8 cellular contexts compared by ENCODE assay signal in the genomic region with DNA sequence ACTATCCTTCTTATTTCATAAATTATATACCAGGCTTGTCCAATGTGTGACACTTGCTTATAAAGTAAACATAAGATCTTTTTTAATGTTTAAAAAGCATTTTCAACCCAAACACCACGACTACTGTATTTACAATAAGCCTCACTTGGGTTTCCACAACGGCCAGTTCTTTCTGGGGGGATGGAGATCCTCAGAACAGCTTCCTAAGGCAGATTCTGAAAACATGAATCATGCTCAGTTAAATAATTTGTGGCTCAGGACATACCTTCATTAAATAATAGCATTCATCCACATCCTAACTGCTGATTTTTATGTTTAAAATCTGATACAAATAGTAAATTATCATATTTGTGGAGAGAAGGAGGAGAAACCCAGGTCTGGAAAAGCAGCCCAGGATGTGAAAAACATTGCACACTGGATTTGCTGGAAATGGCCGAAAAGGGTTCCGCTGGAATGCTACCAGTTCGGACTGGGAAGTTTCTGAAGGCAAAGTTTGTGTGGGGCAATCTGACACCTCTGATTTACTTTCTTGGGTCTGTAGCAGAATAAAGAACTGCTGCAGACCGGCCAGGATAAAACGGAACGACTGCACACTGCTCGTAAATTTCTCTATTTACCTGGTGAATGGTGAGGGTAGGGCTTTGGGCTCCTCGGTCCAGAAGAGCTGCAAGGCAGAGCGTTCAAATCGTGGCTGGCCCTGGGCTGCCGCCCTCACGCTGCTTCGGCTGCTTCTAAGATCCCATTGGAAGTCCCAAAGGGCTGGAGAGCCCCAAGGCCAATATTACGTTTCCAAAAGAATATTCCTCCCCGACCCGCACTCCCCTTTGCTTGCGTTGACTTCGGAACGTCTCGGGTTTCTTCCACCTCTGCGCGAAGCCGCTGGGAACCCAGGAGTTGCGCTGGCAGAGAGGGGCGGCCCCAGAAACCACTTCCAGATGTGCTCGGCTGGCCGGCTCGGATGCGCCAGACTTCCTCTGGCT. TPM values are rescaled to one million over a fixed set of nuclear protein-coding genes. Genes with fewer than 3 reads are reported as not detected.
DNase-seq lines count a peak whose midpoint lies in the region; ATAC-seq, FAIRE-seq and TF ChIP-seq lines count a peak whose summit lies in the region.

A gene with protein sequence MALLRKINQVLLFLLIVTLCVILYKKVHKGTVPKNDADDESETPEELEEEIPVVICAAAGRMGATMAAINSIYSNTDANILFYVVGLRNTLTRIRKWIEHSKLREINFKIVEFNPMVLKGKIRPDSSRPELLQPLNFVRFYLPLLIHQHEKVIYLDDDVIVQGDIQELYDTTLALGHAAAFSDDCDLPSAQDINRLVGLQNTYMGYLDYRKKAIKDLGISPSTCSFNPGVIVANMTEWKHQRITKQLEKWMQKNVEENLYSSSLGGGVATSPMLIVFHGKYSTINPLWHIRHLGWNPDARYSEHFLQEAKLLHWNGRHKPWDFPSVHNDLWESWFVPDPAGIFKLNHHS (minus strand): TSS at position 910 of the 980 bp plus-strand sequence. CDS start 30,539 bp downstream, outside the sequence.

- DNase-seq in activated naive CD4-positive, alpha-beta T cell (lab: John Stamatoyannopoulos, UW), result no peak
- no peak for DNase-seq in keratinocyte (ENCODE audit: low read depth, low spot score)
- DNase-seq in stimulated activated naive CD8-positive, alpha-beta T cell treated with anti-CD3 and anti-CD28 coated beads, Interleukin-15, Interleukin-2, amounts not matched to agents 100 U/mL and 50 U/mL, for 24 hours, result peak; percentile 15
- DNase-seq in activated gamma-delta T cell (lab: John Stamatoyannopoulos, UW), result no peak

- no peak within 1 kb of the TSS for H3K27ac ChIP-seq in keratinocyte (ENCODE audit: control insufficient read depth, insufficient read depth, low read length)

- H3K4me1 Mint-ChIP-seq in activated naive CD4-positive, alpha-beta T cell treated with anti-CD3 and anti-CD28 coated beads, Interleukin-2, amount 50 U/mL, for 24 hours, result peaks cover 8% of the 10 kb centered on the region
- H3K4me1 Mint-ChIP-seq in brain, result peaks cover 44% of the 10 kb centered on the region

- dilution Hi-C loops in keratinocyte (cut with MboI; ENCODE audit: extremely low pct_ligation_motif_present, low sequenced_read_pairs), result no loop called here

- peaks cover 10% of the 10 kb centered on the region for H3K4me1 ChIP-seq in keratinocyte (ENCODE audit: control insufficient read depth, extremely low read depth, insufficient read depth, low read length)

- H3K4me2 ChIP-seq in keratinocyte (ENCODE audit: control insufficient read depth, extremely low read depth, insufficient read depth, low read depth, low read length), result peak within 1 kb of the TSS; percentile 97

- H3K9me3 ChIP-seq in keratinocyte (ENCODE audit: control insufficient read depth, low read depth, low read length), result no peaks in the 10 kb centered on the region

- H3K79me2 ChIP-seq in keratinocyte (ENCODE audit: control insufficient read depth, insufficient read depth, low read length), result no peaks in the 10 kb centered on the region

- no peaks in the 10 kb centered on the region for H3K36me3 ChIP-seq in keratinocyte (ENCODE audit: control insufficient read depth in 2 of 2, extremely low read depth in 1 of 2, insufficient read depth in 2 of 2, low read length in 2 of 2)

- peak within 1 kb of the TSS; percentile 49 for H3K9ac ChIP-seq in keratinocyte (ENCODE audit: control insufficient read depth, extremely low read depth, insufficient read depth, low read length)

- FAIRE-seq in keratinocyte (lab: Jason Lieb, UNC), result no peak

- H3K4me3 ChIP-seq in keratinocyte (ENCODE audit: control insufficient read depth in 2 of 3, extremely low read depth in 1 of 3, insufficient read depth in 2 of 3, low read depth in 1 of 3, low read length in 3 of 3), result peak within 1 kb of the TSS; percentile 11 to 75 (median 61)

- peaks cover 21% of the 10 kb centered on the region for H3K27me3 Mint-ChIP-seq in activated naive CD4-positive, alpha-beta T cell treated with anti-CD3 and anti-CD28 coated beads, Interleukin-2, amount 50 U/mL, for 24 hours
- H3K27me3 Mint-ChIP-seq in brain, result peaks cover 33% of the 10 kb centered on the region

- no peaks in the 10 kb centered on the region for H3K36me3 Mint-ChIP-seq in activated naive CD4-positive, alpha-beta T cell treated with anti-CD3 and anti-CD28 coated beads, Interleukin-2, amount 50 U/mL, for 24 hours
- no peaks in the 10 kb centered on the region for H3K36me3 Mint-ChIP-seq in brain

- no peaks in the 10 kb centered on the region for H4K20me1 ChIP-seq in keratinocyte (ENCODE audit: control insufficient read depth, extremely low read depth, insufficient read depth, low read length)

- H3K9me3 Mint-ChIP-seq in activated naive CD4-positive, alpha-beta T cell treated with anti-CD3 and anti-CD28 coated beads, Interleukin-2, amount 50 U/mL, for 24 hours, result no peaks in the 10 kb centered on the region
- peaks cover 0 to 6% (median under 1%) of the 10 kb centered on the region in 5 experiments for H3K9me3 Mint-ChIP-seq in brain

- H2AFZ ChIP-seq in keratinocyte (ENCODE audit: control insufficient read depth, low read length), result peak within 1 kb of the TSS; percentile 85

- no peak for ATAC-seq in stimulated activated naive CD8-positive, alpha-beta T cell treated with anti-CD3 and anti-CD28 coated beads, Interleukin-15, Interleukin-2, amounts not matched to agents 100 U/mL and 50 U/mL, for 24 hours
- ATAC-seq in GM19351 (IDR thresholded peaks at IDR 0.05; ENCODE audit: unreplicated experiment) (no peak), GM21515 (IDR thresholded peaks at IDR 0.05; ENCODE audit: unreplicated experiment) (no peak)

- H3K27ac Mint-ChIP-seq in activated naive CD4-positive, alpha-beta T cell treated with anti-CD3 and anti-CD28 coated beads, Interleukin-2, amount 50 U/mL, for 24 hours, result no peak within 1 kb of the TSS
- peak within 1 kb of the TSS in 3 of 5 experiments; percentile 60 to 94 (median 93) for H3K27ac Mint-ChIP-seq in brain

- H3K9me1 ChIP-seq in keratinocyte (ENCODE audit: control insufficient read depth, extremely low read depth, insufficient read depth, low read length), result no peaks in the 10 kb centered on the region

- no peaks in the 10 kb centered on the region for H3K27me3 ChIP-seq in keratinocyte (ENCODE audit: control insufficient read depth, extremely low read depth, insufficient read depth, low read length)

- TF ChIP-seq CTCF in brain (conservative IDR thresholded peaks at IDR 0.05), result no peak
- no peak for TF ChIP-seq CTCF in keratinocyte (optimal IDR thresholded peaks at IDR 0.05 in 1 of 3, IDR thresholded peaks at IDR 0.05 in 1 of 3, conservative IDR thresholded peaks at IDR 0.05 in 1 of 3; ENCODE audit: extremely low read depth in 1 of 3, insufficient read depth in 2 of 3, low read length in 3 of 3)

- H3K4me3 Mint-ChIP-seq in activated naive CD4-positive, alpha-beta T cell treated with anti-CD3 and anti-CD28 coated beads, Interleukin-2, amount 50 U/mL, for 24 hours, result peak within 1 kb of the TSS; percentile 37
- peak within 1 kb of the TSS; percentile 75 to 91 (median 86) for H3K4me3 Mint-ChIP-seq in brain

RNA-seq across cellular contexts. Expression of the gene that starts here (rescaled TPM):
- polyA plus RNA-seq in brain (ENCODE audit: insufficient read depth, low read depth, low replicate concordance) (0.95 TPM), keratinocyte (1.1 to 1.4 TPM (median 1.2 TPM) in 3 replicates)
- 0.35 TPM for polyA plus RNA-seq in keratinocyte (2011; ENCODE audit: low read depth)
- 0.61 and 1.2 TPM in 2 replicates for polyA plus RNA-seq in keratinocyte (2011; cell fraction: cytosol; rRNA removed)
- polyA plus RNA-seq in keratinocyte (2011; cell fraction: nucleus; rRNA removed), result 1.8 and 1.9 TPM in 2 replicates
- 0.28 and 0.96 TPM in 2 replicates for polyA plus RNA-seq in keratinocyte (2012; ENCODE audit: low replicate concordance)
- 0.96 TPM in 2 of 3 replicates, not detected in the other for polyA minus RNA-seq in keratinocyte
- polyA minus RNA-seq in keratinocyte (2011; cell fraction: cytosol; rRNA and poly(A)+ RNA removed), result not detected
- 0.39 and 0.42 TPM in 2 replicates for polyA minus RNA-seq in keratinocyte (2011; cell fraction: nucleus; rRNA and poly(A)+ RNA removed)
